In genomic region chr12:112820796-112821195, GRCh38 we compare ENCODE assay signal across 25 cellular contexts. TPM values are rescaled to one million over a fixed set of nuclear protein-coding genes. Genes with fewer than 3 reads are reported as not detected.
DNase-seq lines count a peak whose midpoint lies in the region; ATAC-seq and TF ChIP-seq lines count a peak whose summit lies in the region.
"Had no signal": no experiment of that assay in that cellular context is flagged by ENCODE, and none has a peak within 500 bp of the region (broad histone marks: within the 10 kb centered on the region; RNA-seq: fewer than 3 reads in every experiment).

No MANE protein-coding gene starts in this region.

- no peaks in the 10 kb centered on the region for H3K36me3 ChIP-seq in endodermal cell (ENCODE audit: control insufficient read depth, insufficient read depth, low read length)
- H3K36me3 ChIP-seq: BLaER1 had no signal

- H3K23me2 ChIP-seq in H9 (ENCODE audit: insufficient read length, low read depth, low read length, poor library complexity, severe bottlenecking): no peaks in the 10 kb centered on the region

- H3K14ac ChIP-seq in H9 (ENCODE audit: insufficient read depth, low read length): no peak overlapping the region

- DNase-seq in H9 (peak; percentile 22), NCI-H69 (lab: John Stamatoyannopoulos, UW) (peak; percentile 36), endodermal cell (peak; percentile 38), pons (ENCODE audit: low spot score) (peak; percentile 61), HuH-7 (ENCODE audit: low spot score) (no peak)
- DNase-seq: CD4-positive, CD25-positive, alpha-beta regulatory T cell; GDM1; KBM-7; MV-4-11; NCI-H1105; NCI-H146; NCI-H2081 treated with DMSO at 0.1 percent for 48 hours; NCI-H526 treated with DMSO at 0.1 percent for 48 hours; Right ventricle myocardium superior; RPMI8226; T-cell had no signal

- H2BK15ac ChIP-seq in H9 (ENCODE audit: low read depth, low read length): no peak overlapping the region

- H3K4me3 ChIP-seq in endodermal cell (ENCODE audit: low read length): no peak overlapping the region
- H3K4me3 ChIP-seq: BLaER1, GM12878 had no signal

- ATAC-seq in GM18511 (IDR thresholded peaks at IDR 0.05; ENCODE audit: unreplicated experiment) (no peak), HG02852 (IDR thresholded peaks at IDR 0.05; ENCODE audit: unreplicated experiment) (no peak)
- ATAC-seq: GM12878, T-cell had no signal

- H3K4me1 ChIP-seq in H9 (ENCODE audit: insufficient read depth, low read length) (no peaks in the 10 kb centered on the region), endodermal cell (ENCODE audit: control insufficient read depth, insufficient read depth, low read length) (peaks cover 4% of the 10 kb centered on the region)
- H3K4me1 ChIP-seq: BLaER1 had no signal

- no peak overlapping the region for H2BK12ac ChIP-seq in H9 (ENCODE audit: insufficient read length, low read depth, low read length)

- H3K27me3 Mint-ChIP-seq in H9 (ENCODE audit: low read depth) (no peaks in the 10 kb centered on the region), endodermal cell (ENCODE audit: insufficient read depth) (peaks cover 69% of the 10 kb centered on the region)

- H2BK120ac ChIP-seq in H9 (ENCODE audit: low read depth, low read length, poor library complexity, severe bottlenecking): no peak overlapping the region

- no peak overlapping the region for H2BK20ac ChIP-seq in H9 (ENCODE audit: low read depth, low read length, poor library complexity, severe bottlenecking)

- no peak overlapping the region for H2BK5ac ChIP-seq in H9 (ENCODE audit: insufficient read length, low read length)

- H3K27ac ChIP-seq in H9 (ENCODE audit: insufficient read length, low read depth, low read length) (no peak overlapping the region), endodermal cell (ENCODE audit: low read depth, low read length) (no peak overlapping the region)
- H3K27ac ChIP-seq: BLaER1 had no signal

- H3K4me2 ChIP-seq in H9 (ENCODE audit: insufficient read depth, insufficient read length, low read length): no peak overlapping the region
- H3K4me2 ChIP-seq: BLaER1 had no signal

- H3K4ac ChIP-seq in H9 (ENCODE audit: low read depth, low read length): no peak overlapping the region

- no peak for TF ChIP-seq CTCF in H9 (conservative IDR thresholded peaks at IDR 0.05)
- TF ChIP-seq CTCF in endodermal cell (conservative IDR thresholded peaks at IDR 0.05): no peak

- no peak overlapping the region for H3K4me3 Mint-ChIP-seq in H9
- H3K4me3 Mint-ChIP-seq in endodermal cell: no peak overlapping the region
- H3K4me3 Mint-ChIP-seq: CD4-positive, CD25-positive, alpha-beta regulatory T cell; T-cell had no signal

- H3K4me1 Mint-ChIP-seq in H9: peaks cover 22 to 24% of the 10 kb centered on the region in 2 experiments
- peaks cover 26% of the 10 kb centered on the region for H3K4me1 Mint-ChIP-seq in endodermal cell
- H3K4me1 Mint-ChIP-seq: CD4-positive, CD25-positive, alpha-beta regulatory T cell; T-cell had no signal

- WGBS in H9 (ENCODE audit: extremely low coverage, insufficient read length, low lambda C conversion rate): no CpG with 5 or more reads among the region's 6 CpGs
- WGBS in endodermal cell (ENCODE audit: insufficient coverage in 1 of 2, insufficient read length in 1 of 2), 2 experiments: 82 to 91% methylated on average over 6 of the region's 6 CpGs

- no peak overlapping the region for H3K9ac ChIP-seq in H9 (ENCODE audit: extremely low read depth, insufficient read length, low read length)
- H3K9ac ChIP-seq in endodermal cell (ENCODE audit: extremely low read depth, low read length, poor library complexity, severe bottlenecking): no peak overlapping the region
- H3K9ac ChIP-seq: BLaER1 had no signal

- H3K79me1 ChIP-seq in H9 (ENCODE audit: insufficient read depth, low read depth, low read length, poor library complexity, severe bottlenecking): no peaks in the 10 kb centered on the region

- H3K27ac Mint-ChIP-seq in H9 (no peak overlapping the region), endodermal cell (no peak overlapping the region)
- H3K27ac Mint-ChIP-seq: T-cell had no signal

- H3T11ph ChIP-seq in H9 (ENCODE audit: low read length): no peak overlapping the region

- no peaks in the 10 kb centered on the region; the same call in 1 of the 2 replicates for H3K27me3 ChIP-seq in H9 (ENCODE audit: insufficient read depth, low read length)
- peaks cover 81% of the 10 kb centered on the region for H3K27me3 ChIP-seq in endodermal cell (ENCODE audit: control insufficient read depth, insufficient read depth, low read length, poor library complexity, severe bottlenecking)
- H3K27me3 ChIP-seq: BLaER1 had no signal

- H3K36me3 Mint-ChIP-seq in H9 (ENCODE audit: insufficient read depth in 1 of 3, low read depth in 3 of 3): no peaks in the 10 kb centered on the region
- no peaks in the 10 kb centered on the region for H3K36me3 Mint-ChIP-seq in endodermal cell (ENCODE audit: low read depth)
- H3K36me3 Mint-ChIP-seq: CD4-positive, CD25-positive, alpha-beta regulatory T cell; T-cell had no signal

- H3K79me2 ChIP-seq in H9 (ENCODE audit: insufficient read depth, low read length): no peaks in the 10 kb centered on the region

- H4K8ac ChIP-seq in H9 (replicated peaks; ENCODE audit: insufficient read length, low read depth, low read length): no peak overlapping the region

- H4K91ac ChIP-seq in H9 (ENCODE audit: insufficient read length, low read depth, low read length): no peak overlapping the region

- H2AFZ ChIP-seq in H9 (ENCODE audit: low read length): no peak overlapping the region

- no peaks in the 10 kb centered on the region for H4K20me1 ChIP-seq in H9 (ENCODE audit: control insufficient read depth, insufficient read depth, insufficient read length)
- H4K20me1 ChIP-seq: BLaER1 had no signal

- no peak overlapping the region for H4K5ac ChIP-seq in H9 (ENCODE audit: insufficient read length, low read depth, low read length)

- no peak overlapping the region for H3K18ac ChIP-seq in H9 (ENCODE audit: insufficient read length, low read depth, low read length)

- no peak overlapping the region for H3K56ac ChIP-seq in H9 (ENCODE audit: insufficient read length, low read depth, low read length)

- no peak overlapping the region for H3K23ac ChIP-seq in H9 (ENCODE audit: insufficient read length, low read depth, low read length)

- H3K9me3 Mint-ChIP-seq in H9 (no peaks in the 10 kb centered on the region; a peak in 1 of 5 replicates), endodermal cell (no peaks in the 10 kb centered on the region)
- H3K9me3 Mint-ChIP-seq: T-cell had no signal

- H3K9me3 ChIP-seq in H9 (ENCODE audit: control insufficient read depth, low read depth, low read length): no peaks in the 10 kb centered on the region
- no peaks in the 10 kb centered on the region for H3K9me3 ChIP-seq in endodermal cell (ENCODE audit: control insufficient read depth, low read length)
- H3K9me3 ChIP-seq: BLaER1 had no signal

- H2AK5ac ChIP-seq in H9 (ENCODE audit: insufficient read length, low read length): no peak overlapping the region

RNA-seq across cellular contexts. Expression of gene RPH3A, which starts 29.2 kb away (rescaled TPM):
- total RNA-seq in H9 (2021) (not detected in 2 replicates), endodermal cell (not detected)
- polyA plus RNA-seq in endodermal cell (2013, experiment 1 of 2): 0.21 TPM
- 0.83 TPM for polyA plus RNA-seq in endodermal cell (2013, experiment 2 of 2)
- total RNA-seq: CD4-positive, CD25-positive, alpha-beta regulatory T cell; GM12878; H4; LHCN-M2; MCF 10A; Right ventricle myocardium superior; SK-MEL-5; T-cell had no signal
- polyA plus RNA-seq: AG04450; CD4-positive, CD25-positive, alpha-beta regulatory T cell; GM12878 had no signal
